In the genomic region with DNA sequence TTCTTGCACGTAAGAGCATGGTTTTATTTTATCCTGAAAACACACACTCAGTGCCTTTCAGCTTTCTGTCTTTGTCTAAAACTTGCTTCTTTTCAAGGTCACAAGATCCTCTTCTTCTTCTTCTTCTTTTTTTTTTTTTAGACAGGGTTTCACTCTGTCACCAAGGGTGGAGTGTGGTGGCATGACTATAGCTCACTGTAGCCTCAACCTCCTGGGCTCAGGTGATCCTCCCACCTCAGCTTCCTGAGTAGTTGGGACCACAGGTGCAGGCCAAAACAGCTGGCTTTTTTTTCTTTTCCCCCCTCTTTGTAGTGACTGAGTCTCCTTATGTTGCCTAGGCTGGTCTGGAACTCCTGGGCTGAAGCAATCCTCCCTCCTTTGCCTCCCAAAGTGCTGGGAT, we compare ENCODE assay signal across 21 cellular contexts. TPM values are rescaled to one million over a fixed set of nuclear protein-coding genes. Genes with fewer than 3 reads are reported as not detected.
DNase-seq lines count a peak whose midpoint lies in the region; ATAC-seq, FAIRE-seq and TF ChIP-seq lines count a peak whose summit lies in the region.
"Had no signal": no experiment of that assay in that cellular context is flagged by ENCODE, and none has a peak within 500 bp of the region (broad histone marks: within the 10 kb centered on the region; RNA-seq: fewer than 3 reads in every experiment).

No MANE protein-coding gene starts in this region.

- H3K27ac Mint-ChIP-seq in activated CD8-positive, alpha-beta T cell treated with anti-CD3 and anti-CD28 coated beads, Interleukin-2, amount 10 ng/mL, durations not matched to agents 7 days and 5 days, result peak overlapping the region; percentile 10
- H3K27ac Mint-ChIP-seq in activated CD8-positive, alpha-beta T cell treated with anti-CD3 and anti-CD28 coated beads for 36 hours, result no peak overlapping the region
- H3K27ac Mint-ChIP-seq in astrocyte (ENCODE audit: unreplicated experiment), result peak overlapping the region; percentile 7
- H3K27ac Mint-ChIP-seq in neural crest cell (ENCODE audit: unreplicated experiment), result no peak overlapping the region

- H3K4me3 Mint-ChIP-seq in activated CD8-positive, alpha-beta T cell treated with anti-CD3 and anti-CD28 coated beads, Interleukin-2, amount 10 ng/mL, durations not matched to agents 7 days and 5 days, result no peak overlapping the region
- H3K4me3 Mint-ChIP-seq in activated CD8-positive, alpha-beta T cell treated with anti-CD3 and anti-CD28 coated beads for 36 hours, result no peak overlapping the region
- no peak overlapping the region for H3K4me3 Mint-ChIP-seq in astrocyte (ENCODE audit: unreplicated experiment)
- peak overlapping the region; percentile 65 for H3K4me3 Mint-ChIP-seq in neural crest cell

- peak; percentile 42 for DNase-seq in activated CD8-positive, alpha-beta T cell treated with anti-CD3 and anti-CD28 coated beads, Interleukin-2, amount 10 ng/mL, durations not matched to agents 7 days and 5 days
- DNase-seq in activated CD8-positive, alpha-beta T cell treated with anti-CD3 and anti-CD28 coated beads for 36 hours, result no peak
- DNase-seq in Jurkat, Clone E6-1 (ENCODE audit: low read depth, low spot score), result peak; percentile 45
- DNase-seq in astrocyte (ENCODE audit: low read depth), result no peak
- DNase-seq in neural crest cell (ENCODE audit: low read depth, low spot score), result no peak
- no peak for DNase-seq in PC-9
- no peak for DNase-seq in substantia nigra (lab: John Stamatoyannopoulos, UW)
- no peak for DNase-seq in Karpas-422
- DNase-seq: CD8-positive, alpha-beta memory T cell; DMS79; HCEC 1CT; NCI-H1105 treated with DMSO at 0.1 percent for 48 hours; NCI-H1694 treated with DMSO at 0.1 percent for 48 hours; NCI-H2107; NCI-H226; NCI-H526 treated with DMSO at 0.1 percent for 48 hours; OCI-M1; SJCRH30 had no signal

- FAIRE-seq in astrocyte (lab: Jason Lieb, UNC), result no peak
- FAIRE-seq: D721Med, HTR-8/SVneo had no signal

- H3K27me3 Mint-ChIP-seq in activated CD8-positive, alpha-beta T cell treated with anti-CD3 and anti-CD28 coated beads, Interleukin-2, amount 10 ng/mL, durations not matched to agents 7 days and 5 days (ENCODE audit: low read depth), result peaks cover 8% of the 10 kb centered on the region
- H3K27me3 Mint-ChIP-seq in activated CD8-positive, alpha-beta T cell treated with anti-CD3 and anti-CD28 coated beads for 36 hours, result peaks cover 3% of the 10 kb centered on the region
- H3K27me3 Mint-ChIP-seq in astrocyte (ENCODE audit: low read depth, unreplicated experiment), result peaks cover 14% of the 10 kb centered on the region
- H3K27me3 Mint-ChIP-seq in neural crest cell (ENCODE audit: low read depth), result no peaks in the 10 kb centered on the region

- no peak overlapping the region for H3K4me3 ChIP-seq in Jurkat, Clone E6-1 (ENCODE audit: low read length)
- no peak overlapping the region for H3K4me3 ChIP-seq in astrocyte (ENCODE audit: insufficient read depth, low read depth, low read length)
- H3K4me3 ChIP-seq in PC-9, result no peak overlapping the region
- no peak overlapping the region for H3K4me3 ChIP-seq in Karpas-422 (ENCODE audit: low read length)
- H3K4me3 ChIP-seq: SJCRH30 had no signal

- no peak overlapping the region for H3K4me2 ChIP-seq in astrocyte (ENCODE audit: low read length)
- H3K4me2 ChIP-seq in PC-9, result no peak overlapping the region
- no peak overlapping the region for H3K4me2 ChIP-seq in Karpas-422 (ENCODE audit: low read depth, low read length, poor library complexity, severe bottlenecking)

- POLR2A ChIA-PET in activated CD8-positive, alpha-beta T cell treated with anti-CD3 and anti-CD28 coated beads, Interleukin-2, amount 10 ng/mL, durations not matched to agents 7 days and 5 days (lab: Charles Lee), result interaction anchor here (0.7 to 1.2 kb wide), 3 partner anchors 11 to 71 kb away, joined by 3 read pairs; no protein-coding TSS in a partner anchor
- POLR2A ChIA-PET in activated CD8-positive, alpha-beta T cell treated with anti-CD3 and anti-CD28 coated beads for 36 hours (lab: Charles Lee), result interaction anchor here (1.9 kb wide), 1 partner anchor 11 kb away, joined by 11 read pairs; no protein-coding TSS in a partner anchor
- POLR2A ChIA-PET in PC-9 (lab: Charles Lee; ENCODE audit: unreplicated experiment), result no interaction called here

- H3F3A ChIP-seq in PC-9 (ENCODE audit: insufficient read depth, low read depth), result peaks cover 30% of the 10 kb centered on the region

- no peaks in the 10 kb centered on the region for H3K27me3 ChIP-seq in astrocyte (ENCODE audit: insufficient read depth, low read length)
- H3K27me3 ChIP-seq in PC-9 (ENCODE audit: insufficient read depth, low read depth), result no peaks in the 10 kb centered on the region
- H3K27me3 ChIP-seq in Karpas-422 (ENCODE audit: low read length), result no peaks in the 10 kb centered on the region
- H3K27me3 ChIP-seq: SJCRH30 had no signal

- H3K9me3 ChIP-seq in astrocyte (ENCODE audit: insufficient read depth, low read depth, low read length) (no peaks in the 10 kb centered on the region), PC-9 (ENCODE audit: insufficient read depth, low read depth) (no peaks in the 10 kb centered on the region), Karpas-422 (ENCODE audit: low read length) (no peaks in the 10 kb centered on the region)
- H3K9me3 ChIP-seq: SJCRH30 had no signal

- H3K36me3 Mint-ChIP-seq in activated CD8-positive, alpha-beta T cell treated with anti-CD3 and anti-CD28 coated beads, Interleukin-2, amount 10 ng/mL, durations not matched to agents 7 days and 5 days (ENCODE audit: low read depth), result no peaks in the 10 kb centered on the region
- H3K36me3 Mint-ChIP-seq in activated CD8-positive, alpha-beta T cell treated with anti-CD3 and anti-CD28 coated beads for 36 hours (ENCODE audit: low read depth), result peaks cover 2% of the 10 kb centered on the region
- H3K36me3 Mint-ChIP-seq in astrocyte (ENCODE audit: low read depth, unreplicated experiment) (no peaks in the 10 kb centered on the region), neural crest cell (ENCODE audit: low read depth) (no peaks in the 10 kb centered on the region)
- H3K36me3 Mint-ChIP-seq: CD8-positive, alpha-beta memory T cell had no signal

- H3K27ac ChIP-seq in astrocyte (ENCODE audit: low read depth, low read length) (no peak overlapping the region), PC-9 (no peak overlapping the region), substantia nigra (ENCODE audit: low read depth, low read length, poor library complexity, severe bottlenecking) (no peak overlapping the region), Karpas-422 (ENCODE audit: low read length) (no peak overlapping the region)
- H3K27ac ChIP-seq: RWPE1, SJCRH30 had no signal

- H2AFZ ChIP-seq in astrocyte (ENCODE audit: low read depth, low read length) (no peak overlapping the region), PC-9 (no peak overlapping the region), Karpas-422 (ENCODE audit: low read length) (no peak overlapping the region)

- H3K9ac ChIP-seq in astrocyte (ENCODE audit: low read length) (no peak overlapping the region), Karpas-422 (ENCODE audit: low read length) (no peak overlapping the region)

- CTCF ChIA-PET in activated CD8-positive, alpha-beta T cell treated with anti-CD3 and anti-CD28 coated beads, Interleukin-2, amount 10 ng/mL, durations not matched to agents 7 days and 5 days (lab: Charles Lee), result interaction anchor here (0.9 to 1.6 kb wide), 5 partner anchors 10 to 99 kb away, joined by 3 to 13 read pairs (median 4); no protein-coding TSS in a partner anchor
- CTCF ChIA-PET in activated CD8-positive, alpha-beta T cell treated with anti-CD3 and anti-CD28 coated beads for 36 hours (lab: Charles Lee), result interaction anchor here (0.9 to 2.1 kb wide), 5 partner anchors 10 to 151 kb away, joined by 3 to 6 read pairs (median 4); no protein-coding TSS in a partner anchor
- CTCF ChIA-PET in PC-9 (lab: Charles Lee), result interaction anchor here (0.6 kb wide), 1 partner anchor 12 kb away, joined by 5 read pairs; no protein-coding TSS in a partner anchor

- no peaks in the 10 kb centered on the region for H4K20me1 ChIP-seq in astrocyte (ENCODE audit: insufficient read depth, low read length)
- no peaks in the 10 kb centered on the region for H4K20me1 ChIP-seq in PC-9 (ENCODE audit: insufficient read depth)
- H4K20me1 ChIP-seq in Karpas-422 (ENCODE audit: insufficient read depth, low read depth, low read length), result no peaks in the 10 kb centered on the region

- H3K4me1 ChIP-seq in astrocyte (ENCODE audit: insufficient read depth, low read length) (peaks cover 12% of the 10 kb centered on the region), PC-9 (replicated peaks; ENCODE audit: insufficient read depth) (peaks cover 12% of the 10 kb centered on the region), Karpas-422 (ENCODE audit: low read length) (no peaks in the 10 kb centered on the region)

- intact Hi-C loops in activated CD8-positive, alpha-beta T cell treated with anti-CD3 and anti-CD28 coated beads for 36 hours (cut with micrococcal nuclease), result no loop called here
- intact Hi-C loops in PC-9 (cut with micrococcal nuclease; ENCODE audit: unreplicated experiment), result no loop called here

- BruUV-seq in PC-9 (replicated peaks; lab: Mats Ljungman, UMichigan), result no TSS peak

- H3K9me3 Mint-ChIP-seq in activated CD8-positive, alpha-beta T cell treated with anti-CD3 and anti-CD28 coated beads, Interleukin-2, amount 10 ng/mL, durations not matched to agents 7 days and 5 days (ENCODE audit: insufficient read depth), result no peaks in the 10 kb centered on the region
- H3K9me3 Mint-ChIP-seq in activated CD8-positive, alpha-beta T cell treated with anti-CD3 and anti-CD28 coated beads for 36 hours, result no peaks in the 10 kb centered on the region
- H3K9me3 Mint-ChIP-seq in astrocyte (ENCODE audit: unreplicated experiment) (no peaks in the 10 kb centered on the region), neural crest cell (no peaks in the 10 kb centered on the region)
- H3K9me3 Mint-ChIP-seq: CD8-positive, alpha-beta memory T cell had no signal

- H3K9me2 ChIP-seq in PC-9 (ENCODE audit: insufficient read depth) (no peaks in the 10 kb centered on the region), Karpas-422 (replicated peaks; ENCODE audit: insufficient read depth, low read length) (no peaks in the 10 kb centered on the region)

- no peak for TF ChIP-seq CTCF in activated CD8-positive, alpha-beta T cell treated with anti-CD3 and anti-CD28 coated beads for 36 hours (IDR thresholded peaks at IDR 0.05)
- TF ChIP-seq CTCF in astrocyte (IDR thresholded peaks at IDR 0.05; ENCODE audit: insufficient read depth, low read depth, low read length) (no peak), neural crest cell (conservative IDR thresholded peaks at IDR 0.05) (no peak), PC-9 (conservative IDR thresholded peaks at IDR 0.05) (no peak)

- H3K79me2 ChIP-seq in astrocyte (ENCODE audit: insufficient read depth, low read length), result no peaks in the 10 kb centered on the region
- H3K79me2 ChIP-seq in PC-9 (ENCODE audit: low read depth), result no peaks in the 10 kb centered on the region
- H3K79me2 ChIP-seq in Karpas-422 (ENCODE audit: low read length), result no peaks in the 10 kb centered on the region

- ATAC-seq in activated CD8-positive, alpha-beta T cell treated with anti-CD3 and anti-CD28 coated beads, Interleukin-2, amount 10 ng/mL, durations not matched to agents 7 days and 5 days, result peak; percentile 52
- ATAC-seq in activated CD8-positive, alpha-beta T cell treated with anti-CD3 and anti-CD28 coated beads for 36 hours, result no peak

- H3K36me3 ChIP-seq in astrocyte (ENCODE audit: insufficient read depth, low read length) (no peaks in the 10 kb centered on the region), PC-9 (ENCODE audit: low read depth) (no peaks in the 10 kb centered on the region), Karpas-422 (ENCODE audit: insufficient read depth, low read length) (no peaks in the 10 kb centered on the region)
- H3K36me3 ChIP-seq: SJCRH30 had no signal

- H3K4me1 Mint-ChIP-seq in activated CD8-positive, alpha-beta T cell treated with anti-CD3 and anti-CD28 coated beads, Interleukin-2, amount 10 ng/mL, durations not matched to agents 7 days and 5 days (ENCODE audit: low read depth), result peaks cover 29% of the 10 kb centered on the region
- H3K4me1 Mint-ChIP-seq in activated CD8-positive, alpha-beta T cell treated with anti-CD3 and anti-CD28 coated beads for 36 hours (ENCODE audit: low read depth), result peaks cover 18% of the 10 kb centered on the region
- H3K4me1 Mint-ChIP-seq in astrocyte (ENCODE audit: low read depth, unreplicated experiment) (peaks cover 8% of the 10 kb centered on the region), neural crest cell (peaks cover 31% of the 10 kb centered on the region)

RNA-seq across cellular contexts. Expression of a gene that starts 16.0 kb away (rescaled TPM):
- 1 to 10 TPM; 1.7 to 1.9 TPM for total RNA-seq in activated CD8-positive, alpha-beta T cell treated with anti-CD3 and anti-CD28 coated beads, Interleukin-2, amount 10 ng/mL, durations not matched to agents 7 days and 5 days
- total RNA-seq in activated CD8-positive, alpha-beta T cell treated with anti-CD3 and anti-CD28 coated beads for 36 hours, result 1 to 10 TPM; 2.8 to 3.2 TPM
- polyA plus RNA-seq in Jurkat, Clone E6-1 (2012; ENCODE audit: insufficient read depth, insufficient read length), result 0.95 TPM
- 17.4 and 17.6 TPM in 2 replicates for total RNA-seq in astrocyte
- 41.0 and 41.4 TPM in 2 replicates for total RNA-seq in neural crest cell
- total RNA-seq in PC-9 (2021), result 21.7 and 25.6 TPM in 2 replicates
- 4.8 and 6.3 TPM in 2 replicates for total RNA-seq in Karpas-422 (2014; rRNA removed; shearing (Covaris generic); ENCODE audit: low replicate concordance)

RNA-seq across cellular contexts. Expression of a gene that starts 40.8 kb away (rescaled TPM):
- total RNA-seq in activated CD8-positive, alpha-beta T cell treated with anti-CD3 and anti-CD28 coated beads, Interleukin-2, amount 10 ng/mL, durations not matched to agents 7 days and 5 days, result 100 to 1,000 TPM; 100 to 102 TPM
- 10 to 100 TPM; 63.2 to 68.1 TPM for total RNA-seq in activated CD8-positive, alpha-beta T cell treated with anti-CD3 and anti-CD28 coated beads for 36 hours
- polyA plus RNA-seq in Jurkat, Clone E6-1 (2012; ENCODE audit: insufficient read depth, insufficient read length), result 78.5 TPM
- 85.4 and 94.6 TPM in 2 replicates for total RNA-seq in astrocyte
- total RNA-seq in neural crest cell, result 154 and 157 TPM in 2 replicates
- total RNA-seq in PC-9 (2021), result 149 and 178 TPM in 2 replicates
- total RNA-seq in Karpas-422 (2014; rRNA removed; shearing (Covaris generic); ENCODE audit: low replicate concordance), result 57.9 and 66.4 TPM in 2 replicates

RNA-seq across cellular contexts. Expression of a gene that starts 41.1 kb away (rescaled TPM):
- 1 to 10 TPM; 4.4 to 4.8 TPM for total RNA-seq in activated CD8-positive, alpha-beta T cell treated with anti-CD3 and anti-CD28 coated beads, Interleukin-2, amount 10 ng/mL, durations not matched to agents 7 days and 5 days
- 1 to 10 TPM; 3.8 to 3.9 TPM for total RNA-seq in activated CD8-positive, alpha-beta T cell treated with anti-CD3 and anti-CD28 coated beads for 36 hours
- polyA plus RNA-seq in Jurkat, Clone E6-1 (2012; ENCODE audit: insufficient read depth, insufficient read length), result 10.1 TPM
- 4.0 and 4.1 TPM in 2 replicates for total RNA-seq in astrocyte
- 14.4 and 18.5 TPM in 2 replicates for total RNA-seq in neural crest cell
- 17.9 and 19.9 TPM in 2 replicates for total RNA-seq in PC-9 (2021)
- total RNA-seq in Karpas-422 (2014; rRNA removed; shearing (Covaris generic); ENCODE audit: low replicate concordance), result 8.9 and 15.0 TPM in 2 replicates

RNA-seq across cellular contexts. Expression of a gene that starts 54.7 kb away (rescaled TPM):
- 10 to 100 TPM; 42.1 to 43.7 TPM for total RNA-seq in activated CD8-positive, alpha-beta T cell treated with anti-CD3 and anti-CD28 coated beads, Interleukin-2, amount 10 ng/mL, durations not matched to agents 7 days and 5 days
- total RNA-seq in activated CD8-positive, alpha-beta T cell treated with anti-CD3 and anti-CD28 coated beads for 36 hours, result 10 to 100 TPM; 27.8 to 30.3 TPM
- polyA plus RNA-seq in Jurkat, Clone E6-1 (2012; ENCODE audit: insufficient read depth, insufficient read length), result 43.7 TPM
- total RNA-seq in astrocyte (31.1 and 34.2 TPM in 2 replicates), neural crest cell (39.2 and 40.8 TPM in 2 replicates), PC-9 (2021) (66.1 and 67.3 TPM in 2 replicates)
- total RNA-seq in Karpas-422 (2014; rRNA removed; shearing (Covaris generic); ENCODE audit: low replicate concordance), result 32.3 and 35.5 TPM in 2 replicates

Comparison
In these comparisons a context has a peak if more than half of its experiments do, and no peak if none do; other contexts are left out.
1. DNase-seq: peak in activated CD8-positive, alpha-beta T cell treated with anti-CD3 and anti-CD28 coated beads, Interleukin-2, amount 10 ng/mL, durations not matched to agents 7 days and 5 days (single experiment) and Jurkat, Clone E6-1 (single experiment); none in activated CD8-positive, alpha-beta T cell treated with anti-CD3 and anti-CD28 coated beads for 36 hours (single experiment), astrocyte (single experiment), neural crest cell (single experiment), PC-9 (0 of 2), substantia nigra (0 of 49) and Karpas-422 (single experiment).
2. H3K27ac Mint-ChIP-seq: peak in activated CD8-positive, alpha-beta T cell treated with anti-CD3 and anti-CD28 coated beads, Interleukin-2, amount 10 ng/mL, durations not matched to agents 7 days and 5 days (single experiment) and astrocyte (single experiment); none in activated CD8-positive, alpha-beta T cell treated with anti-CD3 and anti-CD28 coated beads for 36 hours (single experiment) and neural crest cell (single experiment).